20 cellular contexts compared by ENCODE assay signal in the genomic region with DNA sequence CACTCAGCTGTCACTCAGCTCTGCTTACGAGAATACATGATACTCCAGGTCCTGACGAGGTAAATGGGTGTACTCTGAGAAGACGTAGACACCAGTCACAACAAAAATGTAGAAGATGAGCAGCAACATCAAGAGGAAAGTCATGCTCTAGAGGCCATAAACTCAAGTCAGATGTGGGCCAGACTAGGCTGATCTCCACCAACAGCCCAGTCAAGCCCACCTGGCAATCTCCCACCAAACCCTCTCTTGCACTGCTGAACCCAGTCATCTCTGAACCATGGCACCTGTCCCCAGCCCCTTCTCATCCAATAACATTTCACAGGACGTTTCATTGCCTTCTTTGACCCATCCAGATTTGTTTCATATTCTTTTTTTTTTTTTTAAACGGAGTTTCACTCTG. TPM values are rescaled to one million over a fixed set of nuclear protein-coding genes. Genes with fewer than 3 reads are reported as not detected.
DNase-seq lines count a peak whose midpoint lies in the region; ATAC-seq and TF ChIP-seq lines count a peak whose summit lies in the region.
"Had no signal": no experiment of that assay in that cellular context is flagged by ENCODE, and none has a peak within 500 bp of the region (broad histone marks: within the 10 kb centered on the region; RNA-seq: fewer than 3 reads in every experiment).

No MANE protein-coding gene starts in this region.

- no peak overlapping the region for H3K27ac Mint-ChIP-seq in osteocyte (ENCODE audit: unreplicated experiment)

- H3K36me3 Mint-ChIP-seq in osteocyte (ENCODE audit: unreplicated experiment) = no peaks in the 10 kb centered on the region

- TF ChIP-seq CTCF in GM10266 (IDR thresholded peaks at IDR 0.05; ENCODE audit: control insufficient read depth, insufficient read depth, low read depth, missing control alignments) (no peak), omental fat pad (IDR thresholded peaks at IDR 0.05) (no peak), osteocyte (IDR thresholded peaks at IDR 0.05) (no peak)

- no peaks in the 10 kb centered on the region for H3K4me1 Mint-ChIP-seq in osteocyte (ENCODE audit: unreplicated experiment)

- H3K4me3 Mint-ChIP-seq in osteocyte (ENCODE audit: unreplicated experiment) = no peak overlapping the region

- peak; percentile 7 for DNase-seq in GM10266 (ENCODE audit: extremely low spot score)
- DNase-seq in mucosa of gallbladder (ENCODE audit: low spot score) = no peak
- no peak for DNase-seq in Kasumi-1 (lab: John Stamatoyannopoulos, UW)
- DNase-seq in omental fat pad (ENCODE audit: low spot score) = no peak
- no peak for DNase-seq in osteocyte (ENCODE audit: extremely low spot score, unreplicated experiment)
- DNase-seq: activated effector memory CD4-positive, alpha-beta T cell treated with Interleukin-2 at 50 U/mL for 16 hours; Calu3; cortex of kidney; GF-D8; head of caudate nucleus; NCI-H1930; NCI-H748 treated with DMSO at 0.1 percent for 48 hours; stimulated activated CD4-positive, alpha-beta T cell treated with anti-CD3 and anti-CD28 coated beads, Interleukin-15, amount 100 ng/mL, for 24 hours had no signal

- peaks cover 14% of the 10 kb centered on the region for H3K27me3 Mint-ChIP-seq in osteocyte (ENCODE audit: unreplicated experiment)

- ATAC-seq in GM19025 (IDR thresholded peaks at IDR 0.05; ENCODE audit: low read depth, unreplicated experiment) = peak; percentile 32
- ATAC-seq in GM21723 (IDR thresholded peaks at IDR 0.05; ENCODE audit: unreplicated experiment) = peak; percentile 48
- peak; percentile 63 for ATAC-seq in HG03432 (IDR thresholded peaks at IDR 0.05; ENCODE audit: unreplicated experiment)
- ATAC-seq in omental fat pad (ENCODE audit: low FRiP score) = no peak
- ATAC-seq: esophagus mucosa, Right ventricle myocardium inferior had no signal

- H3K9me3 Mint-ChIP-seq in osteocyte (ENCODE audit: unreplicated experiment) = peaks cover 5% of the 10 kb centered on the region

RNA-seq across cellular contexts. Expression of a gene that starts 10.8 kb away (rescaled TPM):
- total RNA-seq in mucosa of gallbladder = 520 TPM
- total RNA-seq in omental fat pad = 100 to 1,000 TPM in 3 of 4 donors, 10 to 100 TPM in 1; 99.0 to 143 (median 132) TPM
- 496 and 527 TPM in 2 replicates for total RNA-seq in osteocyte

RNA-seq across cellular contexts. Expression of a gene that starts 41.4 kb away (rescaled TPM):
- total RNA-seq in mucosa of gallbladder (8.5 TPM), omental fat pad (1 to 10 TPM; 1.1 to 7.1 (median 2.4) TPM), osteocyte (1.6 and 2.3 TPM in 2 replicates)

RNA-seq across cellular contexts. Expression of a gene that starts 41.7 kb away (rescaled TPM):
- total RNA-seq in mucosa of gallbladder = 65.4 TPM
- total RNA-seq in omental fat pad = 1 to 10 TPM in 3 of 4 donors, under 1 TPM in 1; 0.79 to 3.8 (median 1.6) TPM
- total RNA-seq in osteocyte = not detected in 2 replicates
- total RNA-seq: ascending aorta, posterior vena cava had no signal

RNA-seq across cellular contexts. Expression of a gene that starts 56.7 kb away (rescaled TPM):
- total RNA-seq in mucosa of gallbladder (965 TPM), omental fat pad (100 to 1,000 TPM; 790 to 927 (median 897) TPM), osteocyte (1,268 and 1,325 TPM in 2 replicates)

Comparison
In these comparisons a context has a peak if more than half of its experiments do, and no peak if none do; other contexts are left out.
1. RNA of a gene that starts 41.7 kb away (total RNA-seq): 65.4 TPM in mucosa of gallbladder (single experiment); 0.79 to 3.8 TPM in omental fat pad and not detected in osteocyte; every median in the first group is over 10 times any median in the second.